ENCODE assay signal across 22 cellular contexts in genomic region chr3:88678747-88679146, GRCh38.
DNase-seq lines count a peak whose midpoint lies in the region; ATAC-seq and TF ChIP-seq lines count a peak whose summit lies in the region.
"Had no signal": no experiment of that assay in that cellular context is flagged by ENCODE, and none has a peak within 500 bp of the region (broad histone marks: within the 10 kb centered on the region; RNA-seq: fewer than 3 reads in every experiment).

No MANE protein-coding gene starts in this region.

- ATAC-seq in WTC11 (peak; percentile 80), GM18519 (IDR thresholded peaks at IDR 0.05; ENCODE audit: low FRiP score, unreplicated experiment) (no peak)
- no peak for ATAC-seq in naive thymus-derived CD8-positive, alpha-beta T cell
- ATAC-seq: GM12878, HCT116, K562 had no signal

- H4K8ac ChIP-seq in H9 (replicated peaks; ENCODE audit: insufficient read length, low read depth, low read length), result no peak overlapping the region

- H3K36me3 ChIP-seq in iPS DF 6.9 (ENCODE audit: control insufficient read depth, insufficient read depth, low read length), result no peaks in the 10 kb centered on the region
- H3K36me3 ChIP-seq: BE2C had no signal

- CTCF ChIA-PET in WTC11 (lab: Charles Lee), result interaction anchor here (0.7 kb wide), 1 partner anchor 459 kb away, joined by 4 read pairs; no protein-coding TSS in a partner anchor

- H3K4me3 ChIP-seq in iPS DF 6.9 (ENCODE audit: low read length), result no peak overlapping the region
- H3K4me3 ChIP-seq: GM12878, K562 had no signal

- no peak overlapping the region for H3K56ac ChIP-seq in H9 (ENCODE audit: insufficient read length, low read depth, low read length)

- H2BK5ac ChIP-seq in H9 (ENCODE audit: insufficient read length, low read length), result no peak overlapping the region

- no peak overlapping the region for H3K18ac ChIP-seq in H9 (ENCODE audit: insufficient read length, low read depth, low read length)

- H2BK12ac ChIP-seq in H9 (ENCODE audit: insufficient read length, low read depth, low read length), result no peak overlapping the region

- H3K9me3 ChIP-seq in H9 (ENCODE audit: control insufficient read depth, low read depth, low read length) (no peaks in the 10 kb centered on the region), iPS DF 6.9 (ENCODE audit: control insufficient read depth, insufficient read depth, low read length) (no peaks in the 10 kb centered on the region)
- H3K9me3 ChIP-seq: BE2C had no signal

- no peak overlapping the region for H2BK15ac ChIP-seq in H9 (ENCODE audit: low read depth, low read length)

- H4K5ac ChIP-seq in H9 (ENCODE audit: insufficient read length, low read depth, low read length), result no peak overlapping the region

- H3K4me3 Mint-ChIP-seq in H9 (no peak overlapping the region), WTC11 (no peak overlapping the region)
- no peak overlapping the region for H3K4me3 Mint-ChIP-seq in naive thymus-derived CD8-positive, alpha-beta T cell
- H3K4me3 Mint-ChIP-seq: CD4-positive, CD25-positive, alpha-beta regulatory T cell; CD8-positive, alpha-beta memory T cell; HFFc6 had no signal

- POLR2A ChIA-PET in WTC11 (lab: Charles Lee), result no interaction called here
- POLR2A ChIA-PET in naive thymus-derived CD8-positive, alpha-beta T cell (lab: Charles Lee), result no interaction called here

- no peak overlapping the region for H3K4ac ChIP-seq in H9 (ENCODE audit: low read depth, low read length)

- H3K23ac ChIP-seq in H9 (ENCODE audit: insufficient read length, low read depth, low read length), result no peak overlapping the region

- H3K79me2 ChIP-seq in H9 (ENCODE audit: insufficient read depth, low read length), result no peaks in the 10 kb centered on the region

- H3K27me3 ChIP-seq in H9 (ENCODE audit: insufficient read depth, low read length) (no peaks in the 10 kb centered on the region), iPS DF 6.9 (ENCODE audit: control insufficient read depth, insufficient read depth, low read length) (no peaks in the 10 kb centered on the region)
- H3K27me3 ChIP-seq: BE2C had no signal

- H3K14ac ChIP-seq in H9 (ENCODE audit: insufficient read depth, low read length), result no peak overlapping the region

- H3K27ac Mint-ChIP-seq in H9, result no peak overlapping the region
- H3K27ac Mint-ChIP-seq in WTC11, result no peak overlapping the region
- no peak overlapping the region for H3K27ac Mint-ChIP-seq in naive thymus-derived CD8-positive, alpha-beta T cell
- H3K27ac Mint-ChIP-seq: CD8-positive, alpha-beta memory T cell; HFFc6 had no signal

- TF ChIP-seq CTCF in H9 (conservative IDR thresholded peaks at IDR 0.05) (0 out of 3 replicates have a peak, but pooled peaks have one; percentile 10), WTC11 (IDR thresholded peaks at IDR 0.05) (no peak)

- no peak overlapping the region for H2BK120ac ChIP-seq in H9 (ENCODE audit: low read depth, low read length, poor library complexity, severe bottlenecking)

- H3K9ac ChIP-seq in H9 (ENCODE audit: extremely low read depth, insufficient read length, low read length), result no peak overlapping the region

- no peaks in the 10 kb centered on the region for H3K4me1 ChIP-seq in H9 (ENCODE audit: insufficient read depth, low read length)
- no peaks in the 10 kb centered on the region for H3K4me1 ChIP-seq in iPS DF 6.9 (ENCODE audit: control insufficient read depth, insufficient read depth, low read length)
- H3K4me1 ChIP-seq: BE2C had no signal

- no peaks in the 10 kb centered on the region for H4K20me1 ChIP-seq in H9 (ENCODE audit: control insufficient read depth, insufficient read depth, insufficient read length)

- H2AK5ac ChIP-seq in H9 (ENCODE audit: insufficient read length, low read length), result no peak overlapping the region

- H4K91ac ChIP-seq in H9 (ENCODE audit: insufficient read length, low read depth, low read length), result no peak overlapping the region

- H3K4me1 Mint-ChIP-seq in H9 (peaks cover 4% of the 10 kb centered on the region in 2 experiments; a peak in 1 of 4 replicates), WTC11 (peaks cover 6% of the 10 kb centered on the region)
- H3K4me1 Mint-ChIP-seq in naive thymus-derived CD8-positive, alpha-beta T cell, result no peaks in the 10 kb centered on the region
- H3K4me1 Mint-ChIP-seq: CD4-positive, CD25-positive, alpha-beta regulatory T cell; CD8-positive, alpha-beta memory T cell had no signal

- DNase-seq in H9, result peak; percentile 52
- DNase-seq in WTC11 (ENCODE audit: low spot score), result peak; percentile 19
- DNase-seq in iPS DF 6.9 (ENCODE audit: low read depth, low spot score), result peak; percentile 9
- DNase-seq in head of caudate nucleus, result no peak
- DNase-seq in NCI-H1417 (lab: John Stamatoyannopoulos, UW), result no peak
- DNase-seq in naive thymus-derived CD8-positive, alpha-beta T cell, result no peak
- DNase-seq: ACHN; BE2C; C1 segment of cervical spinal cord; CD4-positive, CD25-positive, alpha-beta regulatory T cell; CD8-positive, alpha-beta memory T cell; COR-L47; DMS 273 treated with DMSO at 0.1 percent for 48 hours; DMS53; DND-41; EL; HFFc6; IMR-90 had no signal

- H3K27me3 Mint-ChIP-seq in H9 (ENCODE audit: low read depth) (no peaks in the 10 kb centered on the region), WTC11 (ENCODE audit: low read depth) (no peaks in the 10 kb centered on the region)
- H3K27me3 Mint-ChIP-seq in naive thymus-derived CD8-positive, alpha-beta T cell, result no peaks in the 10 kb centered on the region
- H3K27me3 Mint-ChIP-seq: CD4-positive, CD25-positive, alpha-beta regulatory T cell; CD8-positive, alpha-beta memory T cell had no signal

- intact Hi-C loops in head of caudate nucleus (cut with DNase I), result no loop called here

- no peak overlapping the region for H2AFZ ChIP-seq in H9 (ENCODE audit: low read length)

- no peak overlapping the region for H3T11ph ChIP-seq in H9 (ENCODE audit: low read length)

- no CpG with 5 or more reads among the region's 3 CpGs for WGBS in H9 (ENCODE audit: extremely low coverage, insufficient read length, low lambda C conversion rate)
- WGBS in iPS DF 6.9 (ENCODE audit: insufficient coverage, insufficient read length), result no CpG with 5 or more reads among the region's 3 CpGs

- no peak overlapping the region for H3K4me2 ChIP-seq in H9 (ENCODE audit: insufficient read depth, insufficient read length, low read length)

- H3K79me1 ChIP-seq in H9 (ENCODE audit: insufficient read depth, low read depth, low read length, poor library complexity, severe bottlenecking), result no peaks in the 10 kb centered on the region

- H2BK20ac ChIP-seq in H9 (ENCODE audit: low read depth, low read length, poor library complexity, severe bottlenecking), result no peak overlapping the region

- H3K36me3 Mint-ChIP-seq in H9 (ENCODE audit: insufficient read depth in 1 of 3, low read depth in 3 of 3), result no peaks in the 10 kb centered on the region; a peak in 1 of 7 replicates
- H3K36me3 Mint-ChIP-seq in WTC11, result no peaks in the 10 kb centered on the region
- no peaks in the 10 kb centered on the region for H3K36me3 Mint-ChIP-seq in naive thymus-derived CD8-positive, alpha-beta T cell
- H3K36me3 Mint-ChIP-seq: CD4-positive, CD25-positive, alpha-beta regulatory T cell; CD8-positive, alpha-beta memory T cell had no signal

- H3K23me2 ChIP-seq in H9 (ENCODE audit: insufficient read length, low read depth, low read length, poor library complexity, severe bottlenecking), result no peaks in the 10 kb centered on the region

- H3K27ac ChIP-seq in H9 (ENCODE audit: insufficient read length, low read depth, low read length), result no peak overlapping the region
- no peak overlapping the region for H3K27ac ChIP-seq in iPS DF 6.9 (ENCODE audit: low read length)

- 0 out of 5 replicates have a peak, but pooled peaks cover 0 to 2% of the 10 kb centered on the region in 2 experiments for H3K9me3 Mint-ChIP-seq in H9
- H3K9me3 Mint-ChIP-seq in WTC11, result peaks cover 8% of the 10 kb centered on the region; the same call in 1 of the 2 replicates
- H3K9me3 Mint-ChIP-seq in naive thymus-derived CD8-positive, alpha-beta T cell, result peaks cover 0 to 7% (median 2%) of the 10 kb centered on the region in 9 donors

TF ChIP-seq in WTC11, 78 proteins besides CTCF, POLR2A, EP300 and RAD21:
- TF ChIP-seq ZNF423 (CRISPR knock-in tag; IDR thresholded peaks at IDR 0.05) (no peak), ZNF138 (CRISPR knock-in tag; conservative IDR thresholded peaks at IDR 0.05) (no peak), ZNF232 (CRISPR knock-in tag; IDR thresholded peaks at IDR 0.05) (no peak), ZNF281 (CRISPR knock-in tag; IDR thresholded peaks at IDR 0.05) (no peak), ZNF671 (CRISPR knock-in tag; IDR thresholded peaks at IDR 0.05) (no peak), SMAD3 (CRISPR knock-in tag; IDR thresholded peaks at IDR 0.05; ENCODE audit: borderline replicate concordance) (no peak), PRRX2 (CRISPR knock-in tag; IDR thresholded peaks at IDR 0.05) (no peak), NR3C1 (CRISPR knock-in tag; conservative IDR thresholded peaks at IDR 0.05; ENCODE audit: low read depth) (no peak)

Comparison
In these comparisons a context has a peak if more than half of its experiments do, and no peak if none do; other contexts are left out.
1. DNase-seq: peak in H9 (single experiment), WTC11 (single experiment) and iPS DF 6.9 (single experiment); none in head of caudate nucleus (0 of 42), NCI-H1417 (0 of 3) and naive thymus-derived CD8-positive, alpha-beta T cell (0 of 10).